In genomic region chr9:109817846-109818472, GRCh38 we compare ENCODE assay signal across 9 cellular contexts. TPM values are rescaled to one million over a fixed set of nuclear protein-coding genes. Genes with fewer than 3 reads are reported as not detected.
A peak's percentile ranks its signal among the peaks of the same experiment; 100 is the strongest.
DNase-seq lines count a peak whose midpoint lies in the region; ATAC-seq and TF ChIP-seq lines count a peak whose summit lies in the region.
"Had no signal": no experiment of that assay in that cellular context is flagged by ENCODE, and none has a peak within 500 bp of the region (broad histone marks: within the 10 kb centered on the region; RNA-seq: fewer than 3 reads in every experiment).

No MANE protein-coding gene starts in this region.

- H3K9me3 ChIP-seq in endodermal cell (ENCODE audit: control insufficient read depth, low read length) (no peaks in the 10 kb centered on the region), transverse colon (no peaks in the 10 kb centered on the region)

- TF ChIP-seq CTCF in endodermal cell (conservative IDR thresholded peaks at IDR 0.05) (peak; percentile 94), transverse colon (IDR thresholded peaks at IDR 0.05) (peak; percentile 85 to 88 (median 87))

- 9 to 11% methylated on average over 5 to 9 of the region's 9 CpGs for WGBS in endodermal cell (ENCODE audit: insufficient coverage in 1 of 2, insufficient read length in 1 of 2), 2 experiments
- WGBS in transverse colon (ENCODE audit: low coverage in 1 of 2), 2 donors: 2 to 3% methylated on average over 9 of the region's 9 CpGs

- H3K4me3 ChIP-seq in endodermal cell (ENCODE audit: low read length) (no peak overlapping the region), transverse colon (no peak overlapping the region)
- H3K4me3 ChIP-seq: BLaER1 treated with 17β-estradiol and CSF1 and Interleukin-3, amounts not matched to agents 10 nM and 100 nM had no signal

- no peak for TF ChIP-seq POLR2A in transverse colon (IDR thresholded peaks at IDR 0.05)

- H3K27me3 Mint-ChIP-seq in activated CD8-positive, alpha-beta memory T cell treated with anti-CD3 and anti-CD28 coated beads, Interleukin-2, amount 10 ng/mL, durations not matched to agents 7 days and 5 days: peaks cover 5% of the 10 kb centered on the region
- peaks cover 35% of the 10 kb centered on the region for H3K27me3 Mint-ChIP-seq in endodermal cell (ENCODE audit: insufficient read depth)

- no peak for TF ChIP-seq EP300 in transverse colon (IDR thresholded peaks at IDR 0.05; ENCODE audit: low read depth)

- H3K36me3 ChIP-seq in endodermal cell (ENCODE audit: control insufficient read depth, insufficient read depth, low read length) (no peaks in the 10 kb centered on the region), transverse colon (no peaks in the 10 kb centered on the region)
- H3K36me3 ChIP-seq: BLaER1 treated with 17β-estradiol and CSF1 and Interleukin-3, amounts not matched to agents 10 nM and 100 nM had no signal

- H3K4me3 Mint-ChIP-seq in activated CD8-positive, alpha-beta memory T cell treated with anti-CD3 and anti-CD28 coated beads, Interleukin-2, amount 10 ng/mL, durations not matched to agents 7 days and 5 days: no peak overlapping the region
- no peak overlapping the region for H3K4me3 Mint-ChIP-seq in endodermal cell

- H3K9ac ChIP-seq in endodermal cell (ENCODE audit: extremely low read depth, low read length, poor library complexity, severe bottlenecking): no peak overlapping the region
- H3K9ac ChIP-seq: BLaER1 treated with 17β-estradiol and CSF1 and Interleukin-3, amounts not matched to agents 10 nM and 100 nM had no signal

- peaks cover under 1% of the 10 kb centered on the region for H3K4me1 Mint-ChIP-seq in activated CD8-positive, alpha-beta memory T cell treated with anti-CD3 and anti-CD28 coated beads, Interleukin-2, amount 10 ng/mL, durations not matched to agents 7 days and 5 days
- H3K4me1 Mint-ChIP-seq in endodermal cell: peaks cover 6% of the 10 kb centered on the region

- in situ Hi-C loops in transverse colon (cut with MboI; ENCODE audit: low pct_ligation_motif_present in 1 of 4, low pct_unique_long_range_greater_than_20kb in 1 of 4, low sequenced_read_pairs in 3 of 4): loop anchor here in 3 of 4 donors (5.0 to 25.0 kb wide), 3 partner anchors 231 to 243 kb away; no protein-coding TSS in a partner anchor

- DNase-seq in activated CD8-positive, alpha-beta memory T cell treated with anti-CD3 and anti-CD28 coated beads, Interleukin-2, amount 10 ng/mL, durations not matched to agents 7 days and 5 days: peak; percentile 46
- no peak for DNase-seq in activated CD8-positive, alpha-beta memory T cell treated with anti-CD3 and anti-CD28 coated beads for 24 hours
- DNase-seq in NCI-H1694 (lab: John Stamatoyannopoulos, UW): peak; percentile 92
- DNase-seq in SKM-1 treated with dmso at 0.1 percent for 144 hours (lab: John Stamatoyannopoulos, UW; ENCODE audit: unreplicated experiment): peak; percentile 17
- DNase-seq in endodermal cell: peak; percentile 86
- peak; percentile 90 for DNase-seq in medulla oblongata (ENCODE audit: extremely low spot score)
- peak; percentile 60 for DNase-seq in transverse colon

- H3K9me3 Mint-ChIP-seq in activated CD8-positive, alpha-beta memory T cell treated with anti-CD3 and anti-CD28 coated beads, Interleukin-2, amount 10 ng/mL, durations not matched to agents 7 days and 5 days (ENCODE audit: low read depth): no peaks in the 10 kb centered on the region
- no peaks in the 10 kb centered on the region for H3K9me3 Mint-ChIP-seq in endodermal cell

- no peak for ATAC-seq in activated CD8-positive, alpha-beta memory T cell treated with anti-CD3 and anti-CD28 coated beads, Interleukin-2, amount 10 ng/mL, durations not matched to agents 7 days and 5 days
- ATAC-seq in HG02588 (IDR thresholded peaks at IDR 0.05; ENCODE audit: unreplicated experiment): peak; percentile 64

- H3K4me1 ChIP-seq in endodermal cell (ENCODE audit: control insufficient read depth, insufficient read depth, low read length): no peaks in the 10 kb centered on the region
- H3K4me1 ChIP-seq in transverse colon: peaks cover 0 to 4% (median 0%) of the 10 kb centered on the region in 4 donors

- no peaks in the 10 kb centered on the region for H3K36me3 Mint-ChIP-seq in activated CD8-positive, alpha-beta memory T cell treated with anti-CD3 and anti-CD28 coated beads, Interleukin-2, amount 10 ng/mL, durations not matched to agents 7 days and 5 days
- no peaks in the 10 kb centered on the region for H3K36me3 Mint-ChIP-seq in endodermal cell (ENCODE audit: low read depth)

- H3K27me3 ChIP-seq in endodermal cell (ENCODE audit: control insufficient read depth, insufficient read depth, low read length, poor library complexity, severe bottlenecking): no peaks in the 10 kb centered on the region
- no peaks in the 10 kb centered on the region for H3K27me3 ChIP-seq in transverse colon
- H3K27me3 ChIP-seq: BLaER1 treated with 17β-estradiol and CSF1 and Interleukin-3, amounts not matched to agents 10 nM and 100 nM had no signal

- no peak overlapping the region for H3K27ac Mint-ChIP-seq in activated CD8-positive, alpha-beta memory T cell treated with anti-CD3 and anti-CD28 coated beads, Interleukin-2, amount 10 ng/mL, durations not matched to agents 7 days and 5 days
- peak overlapping the region; percentile 53 for H3K27ac Mint-ChIP-seq in endodermal cell

- intact Hi-C loops in transverse colon (cut with DNase I; ENCODE audit: low total_unique reads): loop anchor here (5.0 kb wide), 1 partner anchor 246 kb away; no protein-coding TSS in a partner anchor

- CTCF ChIA-PET in activated CD8-positive, alpha-beta memory T cell treated with anti-CD3 and anti-CD28 coated beads, Interleukin-2, amount 10 ng/mL, durations not matched to agents 7 days and 5 days (lab: Charles Lee): interaction anchor here (0.6 to 2.4 kb wide), 3 partner anchors 10 to 243 kb away, joined by 3 to 12 read pairs (median 4); no protein-coding TSS in a partner anchor

- H3K27ac ChIP-seq in endodermal cell (ENCODE audit: low read depth, low read length) (peak overlapping the region; percentile 76), transverse colon (peak overlapping the region in 2 of 4 donors; percentile 5 to 16)
- H3K27ac ChIP-seq: BLaER1 treated with 17β-estradiol and CSF1 and Interleukin-3, amounts not matched to agents 10 nM and 100 nM had no signal

RNA-seq across cellular contexts. Expression of gene PALM2AKAP2, which starts 38.0 kb away (rescaled TPM):
- total RNA-seq in activated CD8-positive, alpha-beta memory T cell treated with anti-CD3 and anti-CD28 coated beads, Interleukin-2, amount 10 ng/mL, durations not matched to agents 7 days and 5 days: not detected
- total RNA-seq in endodermal cell (1 to 10 TPM in 1 of 2 donors, under 1 TPM in 1; 0.49 to 1.1 TPM), transverse colon (under 1 TPM in 3 of 4 donors, not detected in 1; 0.37 to 0.64 (median 0.55) TPM)
- polyA plus RNA-seq in endodermal cell (2013, experiment 1 of 2): 5.6 TPM
- polyA plus RNA-seq in endodermal cell (2013, experiment 2 of 2): 8.2 TPM
